Comparison of ENCODE assay signal across 10 cellular contexts in the genomic region with DNA sequence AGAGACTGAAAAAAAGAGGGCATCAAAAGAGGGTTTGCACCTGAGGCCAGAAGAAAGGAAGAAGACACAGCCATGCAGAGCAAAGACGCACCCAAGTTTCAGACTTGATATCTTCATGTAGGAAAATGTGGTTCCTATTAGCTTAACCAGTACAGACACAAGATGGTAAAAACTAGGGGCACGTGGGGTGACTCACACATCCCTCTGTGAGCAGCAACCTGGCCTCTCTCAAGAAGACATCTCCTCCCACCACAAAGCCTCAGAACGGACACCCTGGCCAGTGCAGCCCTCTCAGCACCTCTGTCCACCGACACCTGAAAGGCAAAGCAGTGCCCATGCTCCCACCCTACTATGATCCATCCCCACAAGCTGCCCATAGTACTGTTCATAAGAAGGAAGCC. TPM values are rescaled to one million over a fixed set of nuclear protein-coding genes. Genes with fewer than 3 reads are reported as not detected.
DNase-seq lines count a peak whose midpoint lies in the region; ATAC-seq and TF ChIP-seq lines count a peak whose summit lies in the region.
"Had no signal": no experiment of that assay in that cellular context is flagged by ENCODE, and none has a peak within 500 bp of the region (broad histone marks: within the 10 kb centered on the region; RNA-seq: fewer than 3 reads in every experiment).

No MANE protein-coding gene starts in this region.

- H3K27ac ChIP-seq in coronary artery (no peak overlapping the region), tibial artery (no peak overlapping the region)
- H3K27ac ChIP-seq: epithelial cell of prostate had no signal

- no peaks in the 10 kb centered on the region for H3K9me3 ChIP-seq in tibial artery

- peaks cover 3% of the 10 kb centered on the region for H3K9me3 Mint-ChIP-seq in activated T-helper 1 cell treated with anti-CD3 and anti-CD28 coated beads, Interleukin-12 subunit alpha, Interleukin-12 subunit beta, Interleukin-2, Interleukin-4 antibody, amounts not matched to agents 30 ng/mL and 10 ng/mL and 1 ng/mL, durations not matched to agents 14 hours and 24 hours and 36 hours

- peaks cover 50 to 93% (median 70%) of the 10 kb centered on the region in 3 donors for H3K36me3 ChIP-seq in tibial artery

- H3K4me1 ChIP-seq in tibial artery: no peaks in the 10 kb centered on the region

- TF ChIP-seq CTCF in coronary artery (IDR thresholded peaks at IDR 0.05) (no peak), tibial artery (IDR thresholded peaks at IDR 0.05) (no peak)

- H3K27me3 Mint-ChIP-seq in activated T-helper 1 cell treated with anti-CD3 and anti-CD28 coated beads, Interleukin-12 subunit alpha, Interleukin-12 subunit beta, Interleukin-2, Interleukin-4 antibody, amounts not matched to agents 30 ng/mL and 10 ng/mL and 1 ng/mL, durations not matched to agents 14 hours and 24 hours and 36 hours (ENCODE audit: insufficient read depth): no peaks in the 10 kb centered on the region

- ATAC-seq in GM18505 (IDR thresholded peaks at IDR 0.05; ENCODE audit: unreplicated experiment) (peak; percentile 44), HG03575 (IDR thresholded peaks at IDR 0.05; ENCODE audit: extremely low read depth, insufficient number of reproducible peaks, low FRiP score, unreplicated experiment) (peak; percentile 59), HG03439 (IDR thresholded peaks at IDR 0.05; ENCODE audit: unreplicated experiment) (no peak), Right ventricle myocardium inferior (no peak)

- H3K4me3 Mint-ChIP-seq in activated T-helper 1 cell treated with anti-CD3 and anti-CD28 coated beads, Interleukin-12 subunit alpha, Interleukin-12 subunit beta, Interleukin-2, Interleukin-4 antibody, amounts not matched to agents 30 ng/mL and 10 ng/mL and 1 ng/mL, durations not matched to agents 14 hours and 24 hours and 36 hours: peak overlapping the region; percentile 2

- H3K27me3 ChIP-seq in tibial artery: no peaks in the 10 kb centered on the region

- intact Hi-C loops in activated T-helper 1 cell treated with anti-CD3 and anti-CD28 coated beads, Interleukin-12 subunit alpha, Interleukin-12 subunit beta, Interleukin-2, Interleukin-4 antibody, amounts not matched to agents 30 ng/mL and 10 ng/mL and 1 ng/mL, durations not matched to agents 14 hours and 24 hours and 36 hours (cut with micrococcal nuclease): loop anchor here (1.0 to 10.0 kb wide), 9 partner anchors 8 to 379 kb away; a partner anchor contains a TSS
- intact Hi-C loops in tibial artery (cut with DNase I; ENCODE audit: low total_unique reads): loop anchor here (10.0 kb wide), 1 partner anchor 119 kb away; no protein-coding TSS in a partner anchor
- intact Hi-C loops in Right ventricle myocardium inferior (cut with DNase I): no loop called here

- H3K36me3 Mint-ChIP-seq in activated T-helper 1 cell treated with anti-CD3 and anti-CD28 coated beads, Interleukin-12 subunit alpha, Interleukin-12 subunit beta, Interleukin-2, Interleukin-4 antibody, amounts not matched to agents 30 ng/mL and 10 ng/mL and 1 ng/mL, durations not matched to agents 14 hours and 24 hours and 36 hours (ENCODE audit: low read depth): peaks cover 47% of the 10 kb centered on the region

- no peak for DNase-seq in activated T-helper 1 cell treated with anti-CD3 and anti-CD28 coated beads, Interleukin-12 subunit alpha, Interleukin-12 subunit beta, Interleukin-2, Interleukin-4 antibody, amounts not matched to agents 30 ng/mL and 10 ng/mL and 1 ng/mL, durations not matched to agents 14 hours and 24 hours and 36 hours (ENCODE audit: low spot score)
- DNase-seq in stimulated activated CD4-positive, alpha-beta T cell treated with anti-CD3 and anti-CD28 coated beads, Interleukin-12 subunit alpha, Interleukin-12 subunit beta, amount 100 ng/mL, for 4 hours: peak; percentile 50
- DNase-seq in coronary artery (ENCODE audit: low spot score) (no peak), tibial artery (no peak), Right ventricle myocardium inferior (ENCODE audit: missing footprints) (no peak)
- DNase-seq: NCI-H446 treated with DMSO at 0.1 percent for 48 hours had no signal

- peaks cover 57% of the 10 kb centered on the region for H3K4me1 Mint-ChIP-seq in activated T-helper 1 cell treated with anti-CD3 and anti-CD28 coated beads, Interleukin-12 subunit alpha, Interleukin-12 subunit beta, Interleukin-2, Interleukin-4 antibody, amounts not matched to agents 30 ng/mL and 10 ng/mL and 1 ng/mL, durations not matched to agents 14 hours and 24 hours and 36 hours (ENCODE audit: low read depth)

- H3K27ac Mint-ChIP-seq in activated T-helper 1 cell treated with anti-CD3 and anti-CD28 coated beads, Interleukin-12 subunit alpha, Interleukin-12 subunit beta, Interleukin-2, Interleukin-4 antibody, amounts not matched to agents 30 ng/mL and 10 ng/mL and 1 ng/mL, durations not matched to agents 14 hours and 24 hours and 36 hours: peak overlapping the region; percentile 93

- TF ChIP-seq POLR2A in GM18505 (IDR thresholded peaks at IDR 0.05; ENCODE audit: borderline replicate concordance, extremely low read depth, insufficient read depth, insufficient read length): no peak

- H3K4me3 ChIP-seq in coronary artery (no peak overlapping the region), tibial artery (no peak overlapping the region)

RNA-seq across cellular contexts. Expression of a gene that starts 33.3 kb away (rescaled TPM):
- 51.7 and 65.0 TPM in 2 replicates for total RNA-seq in activated T-helper 1 cell treated with anti-CD3 and anti-CD28 coated beads, Interleukin-12 subunit alpha, Interleukin-12 subunit beta, Interleukin-2, Interleukin-4 antibody, amounts not matched to agents 30 ng/mL and 10 ng/mL and 1 ng/mL, durations not matched to agents 14 hours and 24 hours and 36 hours
- 19.6 TPM for total RNA-seq in Right ventricle myocardium inferior

RNA-seq across cellular contexts. Expression of a gene that starts 33.3 kb away (rescaled TPM):
- 14.9 and 15.5 TPM in 2 replicates for total RNA-seq in activated T-helper 1 cell treated with anti-CD3 and anti-CD28 coated beads, Interleukin-12 subunit alpha, Interleukin-12 subunit beta, Interleukin-2, Interleukin-4 antibody, amounts not matched to agents 30 ng/mL and 10 ng/mL and 1 ng/mL, durations not matched to agents 14 hours and 24 hours and 36 hours
- 3.2 TPM for total RNA-seq in Right ventricle myocardium inferior

RNA-seq across cellular contexts. Expression of a gene that starts 50.2 kb away (rescaled TPM):
- total RNA-seq in activated T-helper 1 cell treated with anti-CD3 and anti-CD28 coated beads, Interleukin-12 subunit alpha, Interleukin-12 subunit beta, Interleukin-2, Interleukin-4 antibody, amounts not matched to agents 30 ng/mL and 10 ng/mL and 1 ng/mL, durations not matched to agents 14 hours and 24 hours and 36 hours: 30.3 and 33.2 TPM in 2 replicates
- total RNA-seq in Right ventricle myocardium inferior: 93.4 TPM

Comparison
In these comparisons a context has a peak if more than half of its experiments do, and no peak if none do; other contexts are left out.
1. ATAC-seq: peak in GM18505 (single experiment) and HG03575 (single experiment); none in HG03439 (single experiment) and Right ventricle myocardium inferior (single experiment).